Comparison of ENCODE assay signal across 23 cellular contexts in genomic region chr18:33034212-33034611, GRCh38.
"Had no signal": no experiment of that assay in that cellular context is flagged by ENCODE, and none has a peak within 500 bp of the region (broad histone marks: within the 10 kb centered on the region; RNA-seq: fewer than 3 reads in every experiment).

No MANE protein-coding gene starts in this region.

- FAIRE-seq: frontal cortex, keratinocyte had no signal

- H3K27me3 ChIP-seq: esophagus muscularis mucosa, neural progenitor cell, stomach, thyroid gland had no signal

- H3K9me3 Mint-ChIP-seq: neural progenitor cell had no signal

- H3K4me1 ChIP-seq: esophagus muscularis mucosa, neural progenitor cell, parathyroid adenoma, stomach, thyroid gland had no signal

- H3K4me3 Mint-ChIP-seq: memory B cell; naive thymus-derived CD4-positive, alpha-beta T cell; nephron; neural progenitor cell; stimulated activated effector memory CD8-positive, alpha-beta T cell treated with anti-CD3 and anti-CD28 coated beads, Interleukin-12 subunit alpha, Interleukin-12 subunit beta, amount 100 ng/mL, for 72 hours had no signal

- H3K9ac ChIP-seq: neural progenitor cell, parathyroid adenoma had no signal

- H3K4me1 Mint-ChIP-seq: memory B cell; naive thymus-derived CD4-positive, alpha-beta T cell; nephron; neural progenitor cell; stimulated activated effector memory CD8-positive, alpha-beta T cell treated with anti-CD3 and anti-CD28 coated beads, Interleukin-12 subunit alpha, Interleukin-12 subunit beta, amount 100 ng/mL, for 72 hours had no signal

- ATAC-seq: left ventricle myocardium superior; naive thymus-derived CD4-positive, alpha-beta T cell; sciatic nerve; stimulated activated effector memory CD8-positive, alpha-beta T cell treated with anti-CD3 and anti-CD28 coated beads, Interleukin-12 subunit alpha, Interleukin-12 subunit beta, amount 100 ng/mL, for 72 hours had no signal

- H3K4me3 ChIP-seq: dorsolateral prefrontal cortex, esophagus muscularis mucosa, lung, neural progenitor cell, stomach, thyroid gland had no signal

- H3K9me3 ChIP-seq: thyroid gland had no signal

- H3K79me2 ChIP-seq: parathyroid adenoma had no signal

- H2AFZ ChIP-seq: neural progenitor cell, parathyroid adenoma had no signal

- DNase-seq: central memory CD4-positive, alpha-beta T cell; dorsolateral prefrontal cortex; effector CD4-positive, alpha-beta T cell; left ventricle myocardium superior; midbrain; naive thymus-derived CD4-positive, alpha-beta T cell; stimulated activated CD4-positive, alpha-beta T cell treated with anti-CD3 and anti-CD28 coated beads, Interleukin-2, amount 100 ng/mL, for 24 hours; stimulated activated CD4-positive, alpha-beta T cell treated with anti-CD3 and anti-CD28 coated beads, Interleukin-4, amount 100 ng/mL, for 24 hours; stimulated activated naive CD4-positive, alpha-beta T cell treated with Interleukin-2 at 50 U/mL for 16 hours; stomach; thyroid gland; trophoblast cell had no signal

- H3K27me3 Mint-ChIP-seq: naive thymus-derived CD4-positive, alpha-beta T cell had no signal

- H3K27ac Mint-ChIP-seq: memory B cell; naive thymus-derived CD4-positive, alpha-beta T cell; nephron; neural progenitor cell; progenitor cell of endocrine pancreas; stimulated activated effector memory CD8-positive, alpha-beta T cell treated with anti-CD3 and anti-CD28 coated beads, Interleukin-12 subunit alpha, Interleukin-12 subunit beta, amount 100 ng/mL, for 72 hours had no signal

- H3K36me3 ChIP-seq: esophagus muscularis mucosa, neural progenitor cell, stomach, thyroid gland had no signal

- H3K27ac ChIP-seq: dorsolateral prefrontal cortex, esophagus muscularis mucosa, neural progenitor cell, parathyroid adenoma, stomach, thyroid gland had no signal

- H3K4me2 ChIP-seq: neural progenitor cell had no signal

- H3K36me3 Mint-ChIP-seq: memory B cell; naive thymus-derived CD4-positive, alpha-beta T cell; neural progenitor cell; stimulated activated effector memory CD8-positive, alpha-beta T cell treated with anti-CD3 and anti-CD28 coated beads, Interleukin-12 subunit alpha, Interleukin-12 subunit beta, amount 100 ng/mL, for 72 hours had no signal
